1 cellular context compared by ENCODE assay signal in genomic region chr19:18526316-18526715, GRCh38.
TF ChIP-seq lines count a peak whose summit lies in the region.

No MANE protein-coding gene starts in this region.

TF ChIP-seq in H1, 55 proteins besides CTCF, POLR2A, EP300 and RAD21:
- TF ChIP-seq KDM1A (IDR thresholded peaks at IDR 0.05; ENCODE audit: borderline replicate concordance, low read length) (no peak), KDM5A (IDR thresholded peaks at IDR 0.05; ENCODE audit: low read length) (no peak), PHF8 (conservative IDR thresholded peaks at IDR 0.05; ENCODE audit: low read depth, low read length) (no peak), SP4 (IDR thresholded peaks at IDR 0.05; ENCODE audit: low read length) (no peak), RBBP5 (IDR thresholded peaks at IDR 0.05; ENCODE audit: borderline replicate concordance, low read depth, low read length) (no peak), HDAC6 (IDR thresholded peaks at IDR 0.05; ENCODE audit: low read depth, low read length) (no peak), POU5F1 (IDR thresholded peaks at IDR 0.05; ENCODE audit: low read depth, low read length) (no peak), BACH1 (IDR thresholded peaks at IDR 0.05; ENCODE audit: low read length) (no peak), SRF (IDR thresholded peaks at IDR 0.05; ENCODE audit: low read depth, low read length) (no peak), CTBP2 (IDR thresholded peaks at IDR 0.05; ENCODE audit: borderline replicate concordance, insufficient read depth, insufficient read length, low read length) (no peak), BCL11A (IDR thresholded peaks at IDR 0.05; ENCODE audit: low read depth in 2 of 2, low read length in 2 of 2) (no peak), SIRT6 (IDR thresholded peaks at IDR 0.05; ENCODE audit: low read length) (no peak), MAFK (IDR thresholded peaks at IDR 0.05; ENCODE audit: low read depth, low read length) (no peak)
TF ChIP-seq in H1: peak in this region for 0.
